ENCODE assay signal across 13 cellular contexts in genomic region chr17:20191066-20191465, GRCh38.
DNase-seq lines count a peak whose midpoint lies in the region; TF ChIP-seq lines count a peak whose summit lies in the region.
"Had no signal": no experiment of that assay in that cellular context is flagged by ENCODE, and none has a peak within 500 bp of the region (broad histone marks: within the 10 kb centered on the region; RNA-seq: fewer than 3 reads in every experiment).

No MANE protein-coding gene starts in this region.

- H3K4me3 ChIP-seq in AG09309 (ENCODE audit: control insufficient read depth, low read depth, low read length) (no peak overlapping the region), cardiac fibroblast (replicated peaks in 1 of 2; ENCODE audit: low read depth in 2 of 2, low read length in 2 of 2) (no peak overlapping the region)
- H3K4me3 ChIP-seq: neural progenitor cell had no signal

- intact Hi-C loops in head of caudate nucleus (cut with DNase I), result no loop called here

- DNase-seq in AG09309 (ENCODE audit: low read depth), result peak; percentile 82
- peak; percentile 92 for DNase-seq in LHCN-M2 (ENCODE audit: low read depth)
- peak; percentile 73 to 96 for DNase-seq in cardiac fibroblast (ENCODE audit: low read depth in 2 of 2)
- DNase-seq in iris pigment epithelial cell (ENCODE audit: low read depth), result peak; percentile 81
- no peak for DNase-seq in NAMALWA (ENCODE audit: low spot score)
- no peak for DNase-seq in NCI-H524 (lab: John Stamatoyannopoulos, UW)
- no peak for DNase-seq in effector CD8-positive, alpha-beta T cell (lab: John Stamatoyannopoulos, UW)
- DNase-seq in head of caudate nucleus, result no peak
- DNase-seq: activated CD4-positive, alpha-beta memory T cell treated with anti-CD3 and anti-CD28 coated beads, Interleukin-2, amount 10 ng/mL, durations not matched to agents 7 days and 5 days; AML-193; H9; kidney glomerular epithelial cell had no signal

- TF ChIP-seq CTCF in AG09309 (IDR thresholded peaks at IDR 0.05; ENCODE audit: control insufficient read depth, insufficient read depth, low read depth, low read length, missing control alignments) (no peak), cardiac fibroblast (IDR thresholded peaks at IDR 0.05; ENCODE audit: low read depth, low read length) (no peak)

Comparison
In these comparisons a context has a peak if more than half of its experiments do, and no peak if none do; other contexts are left out.
1. DNase-seq: peak in AG09309 (single experiment), LHCN-M2 (single experiment), cardiac fibroblast (2 of 2) and iris pigment epithelial cell (single experiment); none in NAMALWA (single experiment), NCI-H524 (0 of 2), effector CD8-positive, alpha-beta T cell (single experiment) and head of caudate nucleus (0 of 42).